ENCODE assay signal across 9 cellular contexts in genomic region chr16:6684076-6684673, GRCh38.
A peak's percentile ranks its signal among the peaks of the same experiment; 100 is the strongest.
DNase-seq lines count a peak whose midpoint lies in the region; ATAC-seq and TF ChIP-seq lines count a peak whose summit lies in the region.
"Had no signal": no experiment of that assay in that cellular context is flagged by ENCODE, and none has a peak within 500 bp of the region (broad histone marks: within the 10 kb centered on the region; RNA-seq: fewer than 3 reads in every experiment).

No MANE protein-coding gene starts in this region.

- H3K4me3 Mint-ChIP-seq in activated naive CD4-positive, alpha-beta T cell treated with anti-CD3 and anti-CD28 coated beads, Interleukin-2, amount 10 ng/mL, durations not matched to agents 7 days and 5 days, result no peak overlapping the region
- H3K4me3 Mint-ChIP-seq: mesothelial cell of epicardium had no signal

- no peak for TF ChIP-seq POLR2A in GM18505 (IDR thresholded peaks at IDR 0.05; ENCODE audit: borderline replicate concordance, extremely low read depth, insufficient read depth, insufficient read length)

- H3K27ac ChIP-seq in psoas muscle, result no peak overlapping the region

- peak; percentile 22 for DNase-seq in activated naive CD4-positive, alpha-beta T cell treated with anti-CD3 and anti-CD28 coated beads, Interleukin-2, amount 10 ng/mL, durations not matched to agents 7 days and 5 days
- no peak for DNase-seq in activated naive CD4-positive, alpha-beta T cell (lab: John Stamatoyannopoulos, UW)
- DNase-seq in NCI-H460 (ENCODE audit: extremely low read depth, low read depth) (peak; percentile 20), dermis blood vessel endothelial cell (peak; percentile 11), psoas muscle (no peak)
- no peak for DNase-seq in activated effector memory CD4-positive, alpha-beta T cell treated with Interleukin-2 at 50 U/mL for 16 hours

- H3K4me3 ChIP-seq in psoas muscle, result no peak overlapping the region

- CTCF ChIA-PET in activated naive CD4-positive, alpha-beta T cell treated with anti-CD3 and anti-CD28 coated beads, Interleukin-2, amount 10 ng/mL, durations not matched to agents 7 days and 5 days (lab: Charles Lee), result interaction anchor here (0.8 to 1.7 kb wide), 2 partner anchors 842 to 1489 kb away, joined by 3 to 7 read pairs; no protein-coding TSS in a partner anchor

- no peaks in the 10 kb centered on the region for H3K4me1 ChIP-seq in psoas muscle

- no peaks in the 10 kb centered on the region for H3K9me3 ChIP-seq in psoas muscle

- intact Hi-C loops in psoas muscle (cut with DNase I), result no loop called here

- H3K27me3 Mint-ChIP-seq in activated naive CD4-positive, alpha-beta T cell treated with anti-CD3 and anti-CD28 coated beads, Interleukin-2, amount 10 ng/mL, durations not matched to agents 7 days and 5 days, result no peaks in the 10 kb centered on the region

- no peak overlapping the region for H3K27ac Mint-ChIP-seq in activated naive CD4-positive, alpha-beta T cell treated with anti-CD3 and anti-CD28 coated beads, Interleukin-2, amount 10 ng/mL, durations not matched to agents 7 days and 5 days
- H3K27ac Mint-ChIP-seq: mesothelial cell of epicardium had no signal

- no peaks in the 10 kb centered on the region for H3K36me3 ChIP-seq in psoas muscle (ENCODE audit: insufficient read depth in 1 of 2, low read depth in 1 of 2)

- 14 to 19% (median 16%) methylated on average over 7 of the region's 7 CpGs for WGBS in psoas muscle, 3 donors

- H3K9me3 Mint-ChIP-seq in activated naive CD4-positive, alpha-beta T cell treated with anti-CD3 and anti-CD28 coated beads, Interleukin-2, amount 10 ng/mL, durations not matched to agents 7 days and 5 days, result peaks cover 8% of the 10 kb centered on the region

- TF ChIP-seq CTCF in psoas muscle (IDR thresholded peaks at IDR 0.05), result peak; percentile 20

- no peaks in the 10 kb centered on the region for H3K36me3 Mint-ChIP-seq in activated naive CD4-positive, alpha-beta T cell treated with anti-CD3 and anti-CD28 coated beads, Interleukin-2, amount 10 ng/mL, durations not matched to agents 7 days and 5 days
- H3K36me3 Mint-ChIP-seq: mesothelial cell of epicardium had no signal

- ATAC-seq in psoas muscle, result no peak
- no peak for ATAC-seq in GM18867 (IDR thresholded peaks at IDR 0.05; ENCODE audit: unreplicated experiment)
- no peak for ATAC-seq in GM18505 (IDR thresholded peaks at IDR 0.05; ENCODE audit: unreplicated experiment)

- no peaks in the 10 kb centered on the region for H3K4me1 Mint-ChIP-seq in activated naive CD4-positive, alpha-beta T cell treated with anti-CD3 and anti-CD28 coated beads, Interleukin-2, amount 10 ng/mL, durations not matched to agents 7 days and 5 days
- H3K4me1 Mint-ChIP-seq: mesothelial cell of epicardium had no signal

- H3K27me3 ChIP-seq in psoas muscle (ENCODE audit: insufficient read depth in 3 of 3, low read length in 2 of 3), result no peaks in the 10 kb centered on the region

Comparison
In these comparisons a context has a peak if more than half of its experiments do, and no peak if none do; other contexts are left out.
1. DNase-seq: peak in activated naive CD4-positive, alpha-beta T cell treated with anti-CD3 and anti-CD28 coated beads, Interleukin-2, amount 10 ng/mL, durations not matched to agents 7 days and 5 days (single experiment), NCI-H460 (single experiment) and dermis blood vessel endothelial cell (single experiment); none in activated naive CD4-positive, alpha-beta T cell (0 of 4), psoas muscle (0 of 2) and activated effector memory CD4-positive, alpha-beta T cell treated with Interleukin-2 at 50 U/mL for 16 hours (single experiment).